ENCODE assay signal across 24 cellular contexts in the genomic region with DNA sequence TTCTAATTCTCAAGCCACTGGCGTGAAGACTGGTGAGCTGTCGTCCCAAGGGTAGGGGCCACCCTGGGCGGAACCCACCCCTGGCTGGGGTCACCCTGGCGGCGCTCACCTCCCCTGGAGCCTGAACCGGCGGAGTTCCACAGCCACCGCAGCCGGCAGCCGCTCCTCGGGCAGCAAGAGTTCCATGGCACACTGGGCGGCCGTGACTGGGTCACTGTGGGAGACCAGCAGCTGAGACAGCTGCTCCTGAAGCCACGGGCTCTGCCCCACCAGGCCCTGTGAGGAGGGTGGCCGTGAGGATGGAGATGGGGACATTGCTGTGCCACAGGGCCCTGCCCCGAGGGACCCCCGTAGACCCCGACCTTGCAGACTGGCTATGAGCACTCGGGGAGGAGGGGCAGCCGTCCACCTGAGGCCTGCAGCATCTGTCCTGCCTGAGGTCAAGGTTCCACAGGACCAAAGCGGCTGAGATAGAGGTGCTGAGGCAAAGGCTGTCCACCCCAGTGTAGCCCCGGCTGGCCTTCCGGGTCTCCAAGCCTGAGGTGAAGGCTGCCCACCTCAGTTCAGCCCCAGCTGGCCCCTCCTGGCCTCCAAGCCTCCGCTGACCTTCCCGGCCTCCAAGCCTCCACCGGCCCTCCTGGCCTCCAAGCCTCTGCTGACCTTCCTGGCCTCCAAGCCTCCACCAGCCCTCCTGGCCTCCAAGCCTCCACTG. TPM values are rescaled to one million over a fixed set of nuclear protein-coding genes. Genes with fewer than 3 reads are reported as not detected.
DNase-seq lines count a peak whose midpoint lies in the region; ATAC-seq, FAIRE-seq and TF ChIP-seq lines count a peak whose summit lies in the region.
"Had no signal": no experiment of that assay in that cellular context is flagged by ENCODE, and none has a peak within 500 bp of the region (broad histone marks: within the 10 kb centered on the region; RNA-seq: fewer than 3 reads in every experiment).

No MANE protein-coding gene starts in this region.

- intact Hi-C loops in kidney (cut with DNase I): no loop called here
- intact Hi-C loops in posterior vena cava (cut with DNase I): no loop called here

- ATAC-seq in HG03097 (IDR thresholded peaks at IDR 0.05; ENCODE audit: low FRiP score, unreplicated experiment): no peak
- ATAC-seq: GM12878 had no signal

- FAIRE-seq in kidney (lab: Jason Lieb, UNC): no peak
- FAIRE-seq: GM12878, HTR-8/SVneo, RCC 7860 had no signal

- H3K27ac ChIP-seq in kidney (ENCODE audit: low read depth in 2 of 2, low read length in 2 of 2): no peak overlapping the region

- H3K4me3 ChIP-seq in H7 (ENCODE audit: insufficient read depth, low read depth, low read length): no peak overlapping the region
- H3K4me3 ChIP-seq in kidney (ENCODE audit: low read length in 2 of 2): no peak overlapping the region
- H3K4me3 ChIP-seq: GM12878 had no signal

- no peaks in the 10 kb centered on the region for H3K4me1 ChIP-seq in kidney (ENCODE audit: control insufficient read depth in 1 of 2, insufficient read depth in 1 of 2, low read depth in 1 of 2, low read length in 2 of 2)
- H3K4me1 ChIP-seq: BE2C had no signal

- H3K9ac ChIP-seq in kidney (ENCODE audit: low read length in 2 of 2): no peak overlapping the region

- TF ChIP-seq CTCF in kidney (IDR thresholded peaks at IDR 0.05; ENCODE audit: borderline replicate concordance, extremely low read depth, insufficient read depth): no peak

- H3K27me3 ChIP-seq in H7 (ENCODE audit: control insufficient read depth, insufficient read depth, low read length): no peaks in the 10 kb centered on the region
- H3K27me3 ChIP-seq: BE2C had no signal

- H3K9me3 ChIP-seq in kidney (ENCODE audit: control insufficient read depth in 1 of 2, low read length in 2 of 2): peaks cover 0 to 6% of the 10 kb centered on the region in 2 donors

- DNase-seq in D341Med (ENCODE audit: low spot score) (peak; percentile 28), H7 (peak; percentile 37), kidney (peak; percentile 73), posterior vena cava (ENCODE audit: low spot score) (peak; percentile 69), foreskin melanocyte (no peak)
- no peak for DNase-seq in stimulated activated CD4-positive, alpha-beta T cell treated with anti-CD3 and anti-CD28 coated beads, Interleukin-2, amount 100 ng/mL, for 24 hours
- DNase-seq: BE2C; CD4-positive, CD25-positive, alpha-beta regulatory T cell; COR-L47; DMS 273 treated with DMSO at 0.1 percent for 48 hours; DMS79 treated with DMSO at 0.1 percent for 48 hours; H9; MV-4-11; NCI-H1694; NCI-H2081 treated with DMSO at 0.1 percent for 48 hours; NCI-H2171 treated with DMSO at 0.1 percent for 48 hours; NCI-H524 treated with DMSO at 0.1 percent for 48 hours; NCI-H82; SHP77 had no signal

- H3K36me3 ChIP-seq in H7 (replicated peaks; ENCODE audit: control insufficient read depth, insufficient read depth, low read length) (no peaks in the 10 kb centered on the region), kidney (ENCODE audit: control insufficient read depth in 1 of 2, insufficient read depth in 2 of 2, low read length in 2 of 2) (no peaks in the 10 kb centered on the region)
- H3K36me3 ChIP-seq: BE2C had no signal

RNA-seq across cellular contexts. Expression of a gene that starts 50.6 kb away (rescaled TPM):
- total RNA-seq in H7 (2014; rRNA removed; shearing (Covaris generic)): 27.7 and 34.8 TPM in 2 replicates
- total RNA-seq in kidney (4.7 TPM), posterior vena cava (1 to 10 TPM; 5.6 to 9.0 TPM)
- polyA plus RNA-seq in kidney (ENCODE audit: insufficient read depth, low read depth, low replicate concordance): 1.7 TPM
- total RNA-seq: M059J had no signal
- polyA plus RNA-seq: CD4-positive, CD25-positive, alpha-beta regulatory T cell had no signal

Comparison
In these comparisons a context has a peak if more than half of its experiments do, and no peak if none do; other contexts are left out.
1. DNase-seq: peak in D341Med (single experiment), H7 (single experiment), kidney (single experiment) and posterior vena cava (single experiment); none in foreskin melanocyte (single experiment) and stimulated activated CD4-positive, alpha-beta T cell treated with anti-CD3 and anti-CD28 coated beads, Interleukin-2, amount 100 ng/mL, for 24 hours (0 of 2).